Comparison of ENCODE assay signal across 14 cellular contexts in the genomic region with DNA sequence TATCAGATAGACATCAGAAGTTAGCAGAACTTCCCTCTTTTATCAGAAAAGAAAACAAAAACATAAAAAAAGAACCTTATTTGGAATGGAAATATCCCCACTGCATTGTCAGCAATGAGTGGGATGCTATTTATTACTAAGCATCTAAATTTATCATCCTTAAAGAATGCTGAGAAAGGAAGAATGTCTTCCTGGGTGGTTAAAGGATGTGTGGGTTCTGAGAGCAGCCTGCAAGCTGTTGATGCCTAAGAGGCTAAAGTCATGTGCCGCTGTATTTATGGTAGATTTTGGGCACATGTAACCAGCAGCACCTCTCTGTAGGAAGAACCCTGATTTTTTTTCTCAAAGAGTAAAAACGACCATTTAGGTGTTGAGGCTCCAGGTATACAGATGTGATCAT. TPM values are rescaled to one million over a fixed set of nuclear protein-coding genes. Genes with fewer than 3 reads are reported as not detected.
A peak's percentile ranks its signal among the peaks of the same experiment; 100 is the strongest.
DNase-seq lines count a peak whose midpoint lies in the region; ATAC-seq and TF ChIP-seq lines count a peak whose summit lies in the region.
"Had no signal": no experiment of that assay in that cellular context is flagged by ENCODE, and none has a peak within 500 bp of the region (broad histone marks: within the 10 kb centered on the region; RNA-seq: fewer than 3 reads in every experiment).

No MANE protein-coding gene starts in this region.

- peak overlapping the region; percentile 40; the same call in 1 of the 2 replicates for H2BK20ac ChIP-seq in IMR-90 (ENCODE audit: low read depth, low read length)

- H2BK120ac ChIP-seq in IMR-90 (ENCODE audit: low read depth, low read length) = peak overlapping the region; percentile 44; the same call in 1 of the 2 replicates

- no peak overlapping the region for H3K27ac ChIP-seq in IMR-90 (ENCODE audit: insufficient read depth, low read length)

- H3K23ac ChIP-seq in IMR-90 (ENCODE audit: low read depth, low read length) = no peak overlapping the region

- intact Hi-C loops in IMR-90 (cut with micrococcal nuclease) = loop anchor here (5.0 kb wide), 1 partner anchor 45 kb away; no protein-coding TSS in a partner anchor

- ATAC-seq in IMR-90 (ENCODE audit: low read depth) (peak; percentile 98), GM21786 (IDR thresholded peaks at IDR 0.05; ENCODE audit: unreplicated experiment) (no peak)
- ATAC-seq: HCT116 had no signal

- no peak overlapping the region for H2AK5ac ChIP-seq in IMR-90 (ENCODE audit: low read depth, low read length)

- peak; percentile 89 for DNase-seq in AG08395 (ENCODE audit: low spot score)
- peak; percentile 83 for DNase-seq in IMR-90
- DNase-seq in brain pericyte (ENCODE audit: low read depth, low spot score) = peak; percentile 26
- DNase-seq in mesothelial cell of epicardium (ENCODE audit: low spot score in 2 of 2, unreplicated experiment in 2 of 2) = no peak
- no peak for DNase-seq in NCI-H345 (lab: John Stamatoyannopoulos, UW)
- DNase-seq in OCI-M2 (lab: John Stamatoyannopoulos, UW; ENCODE audit: unreplicated experiment) = no peak
- DNase-seq in germinal center (ENCODE audit: low spot score) = no peak
- DNase-seq: activated CD4-positive, alpha-beta T cell treated with anti-CD3 and anti-CD28 coated beads, Interleukin-2, amount 50 U/mL, for 48 hours; activated naive CD4-positive, alpha-beta T cell treated with anti-CD3 and anti-CD28 coated beads, Interleukin-2, amount 50 U/mL, for 16 hours; naive B cell; NCI-H69; stimulated activated naive CD4-positive, alpha-beta T cell treated with Interleukin-2 at 50 U/mL for 16 hours had no signal

- H3K27ac Mint-ChIP-seq in mesothelial cell of epicardium = peak overlapping the region; percentile 65

- H3K4me3 ChIP-seq in IMR-90 (ENCODE audit: insufficient read depth, low read depth, low read length) = no peak overlapping the region

- no peak overlapping the region for H4K5ac ChIP-seq in IMR-90 (ENCODE audit: low read depth, low read length)

- TF ChIP-seq CTCF in IMR-90 (conservative IDR thresholded peaks at IDR 0.05; ENCODE audit: low read depth, low read length) (no peak), mesothelial cell of epicardium (IDR thresholded peaks at IDR 0.05; ENCODE audit: unreplicated experiment) (no peak)

- H4K91ac ChIP-seq in IMR-90 (ENCODE audit: insufficient read depth, low read depth, low read length) = no peak overlapping the region

- H3K4me3 Mint-ChIP-seq in mesothelial cell of epicardium = no peak overlapping the region
- H3K4me3 Mint-ChIP-seq: naive B cell had no signal

- H3K9me3 ChIP-seq in IMR-90 (ENCODE audit: control insufficient read depth, insufficient read depth, low read length) = no peaks in the 10 kb centered on the region

- peaks cover 18% of the 10 kb centered on the region for H3K36me3 ChIP-seq in IMR-90 (ENCODE audit: control insufficient read depth, insufficient read depth, low read length)

- no peaks in the 10 kb centered on the region; the same call in 1 of the 2 replicates for H3K4me1 ChIP-seq in IMR-90 (ENCODE audit: control insufficient read depth, insufficient read depth, low read length)

- POLR2A ChIA-PET in IMR-90 (lab: Charles Lee; ENCODE audit: unreplicated experiment) = no interaction called here

- no peak overlapping the region for H2AFZ ChIP-seq in IMR-90 (replicated peaks; ENCODE audit: low read length, poor library complexity)

- H3K36me3 Mint-ChIP-seq in mesothelial cell of epicardium = peaks cover 44% of the 10 kb centered on the region

- in situ Hi-C loops in IMR-90 (cut with MboI; ENCODE audit: low sequenced_read_pairs) = no loop called here

- no peaks in the 10 kb centered on the region for H3K27me3 ChIP-seq in IMR-90 (ENCODE audit: control insufficient read depth, insufficient read depth, low read length)

- no peak overlapping the region for H3K4me2 ChIP-seq in IMR-90 (ENCODE audit: low read depth, low read length)

- peaks cover 3% of the 10 kb centered on the region for H3K9me3 Mint-ChIP-seq in mesothelial cell of epicardium
- H3K9me3 Mint-ChIP-seq: naive B cell had no signal

- H2BK15ac ChIP-seq in IMR-90 (ENCODE audit: low read depth, low read length) = no peak overlapping the region

- 0 out of 2 replicates have a peak overlapping the region, but pooled peaks have one; percentile 5 for H3K14ac ChIP-seq in IMR-90 (replicated peaks; ENCODE audit: low read depth, low read length)

- H3K27me3 Mint-ChIP-seq in mesothelial cell of epicardium (ENCODE audit: low read depth) = no peaks in the 10 kb centered on the region
- H3K27me3 Mint-ChIP-seq: naive B cell had no signal

- no peaks in the 10 kb centered on the region for H4K20me1 ChIP-seq in IMR-90 (ENCODE audit: insufficient read depth, low read length)

- peaks cover 14% of the 10 kb centered on the region for H3K9me1 ChIP-seq in IMR-90 (ENCODE audit: insufficient read depth, low read length)

- dilution Hi-C loops in IMR-90 (cut with HindIII; ENCODE audit: low sequenced_read_pairs, unreplicated experiment) = no loop called here

- peak overlapping the region; percentile 64 for H2BK5ac ChIP-seq in IMR-90 (ENCODE audit: low read depth, low read length, poor library complexity, severe bottlenecking)

- BruUV-seq in IMR-90 (replicated peaks; lab: Mats Ljungman, UMichigan) = no TSS peak

- no peak for TF ChIP-seq POLR2A in IMR-90 (IDR thresholded peaks at IDR 0.05; ENCODE audit: low read depth, low read length)

- CTCF ChIA-PET in IMR-90 (lab: Yijun Ruan, JAX) = interaction anchor here (1.0 kb wide), 1 partner anchor 25 kb away, joined by 6 read pairs; no protein-coding TSS in a partner anchor

- no peak overlapping the region for H3K9ac ChIP-seq in IMR-90 (ENCODE audit: low read depth, low read length)

- TF ChIP-seq RAD21 in IMR-90 (IDR thresholded peaks at IDR 0.05; ENCODE audit: low read length) = no peak

- H3K4ac ChIP-seq in IMR-90 (ENCODE audit: low read depth, low read length) = peak overlapping the region; percentile 7; the same call in 1 of the 2 replicates

- H3K79me1 ChIP-seq in IMR-90 (ENCODE audit: low read depth in 1 of 2, low read length in 2 of 2) = peaks cover 6 to 13% of the 10 kb centered on the region in 2 experiments; a peak in 2 of 4 replicates

- no peak overlapping the region for H3K18ac ChIP-seq in IMR-90 (ENCODE audit: low read depth, low read length)

- H3K56ac ChIP-seq in IMR-90 (ENCODE audit: extremely low read depth, insufficient read depth, low read length) = no peak overlapping the region

- no peak overlapping the region for H2AK9ac ChIP-seq in IMR-90 (replicated peaks; ENCODE audit: low read depth, low read length, poor library complexity)

- peaks cover 5% of the 10 kb centered on the region for H3K4me1 Mint-ChIP-seq in mesothelial cell of epicardium

- peak overlapping the region in 1 of 2 experiments; percentile 10; a peak in 2 of 4 replicates for H4K8ac ChIP-seq in IMR-90 (ENCODE audit: low read depth in 2 of 2, low read length in 2 of 2)

- 40% methylated on average over 1 of the region's 2 CpGs; no CpG with 5 or more reads in 1 of the 2 experiments for WGBS in IMR-90 (ENCODE audit: extremely low coverage in 2 of 2, insufficient read length in 1 of 2), 2 experiments

TF ChIP-seq in IMR-90, 13 proteins besides CTCF, POLR2A, EP300 and RAD21:
- no peak for TF ChIP-seq CEBPB (IDR thresholded peaks at IDR 0.05; ENCODE audit: low read depth, low read length)
- no peak for TF ChIP-seq CHD1 (IDR thresholded peaks at IDR 0.05; ENCODE audit: low read depth, low read length)
- no peak for TF ChIP-seq SMC3 (IDR thresholded peaks at IDR 0.05; ENCODE audit: low read depth, low read length)
- TF ChIP-seq, protein P1, sequence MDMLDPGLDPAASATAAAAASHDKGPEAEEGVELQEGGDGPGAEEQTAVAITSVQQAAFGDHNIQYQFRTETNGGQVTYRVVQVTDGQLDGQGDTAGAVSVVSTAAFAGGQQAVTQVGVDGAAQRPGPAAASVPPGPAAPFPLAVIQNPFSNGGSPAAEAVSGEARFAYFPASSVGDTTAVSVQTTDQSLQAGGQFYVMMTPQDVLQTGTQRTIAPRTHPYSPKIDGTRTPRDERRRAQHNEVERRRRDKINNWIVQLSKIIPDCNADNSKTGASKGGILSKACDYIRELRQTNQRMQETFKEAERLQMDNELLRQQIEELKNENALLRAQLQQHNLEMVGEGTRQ (IDR thresholded peaks at IDR 0.05; ENCODE audit: low read depth, low read length) = peak; percentile 68
- TF ChIP-seq, protein P2, sequence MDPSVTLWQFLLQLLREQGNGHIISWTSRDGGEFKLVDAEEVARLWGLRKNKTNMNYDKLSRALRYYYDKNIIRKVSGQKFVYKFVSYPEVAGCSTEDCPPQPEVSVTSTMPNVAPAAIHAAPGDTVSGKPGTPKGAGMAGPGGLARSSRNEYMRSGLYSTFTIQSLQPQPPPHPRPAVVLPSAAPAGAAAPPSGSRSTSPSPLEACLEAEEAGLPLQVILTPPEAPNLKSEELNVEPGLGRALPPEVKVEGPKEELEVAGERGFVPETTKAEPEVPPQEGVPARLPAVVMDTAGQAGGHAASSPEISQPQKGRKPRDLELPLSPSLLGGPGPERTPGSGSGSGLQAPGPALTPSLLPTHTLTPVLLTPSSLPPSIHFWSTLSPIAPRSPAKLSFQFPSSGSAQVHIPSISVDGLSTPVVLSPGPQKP (IDR thresholded peaks at IDR 0.05; ENCODE audit: borderline replicate concordance, low read depth, low read length) = no peak
- no peak for TF ChIP-seq MAZ (IDR thresholded peaks at IDR 0.05; ENCODE audit: borderline replicate concordance, low read depth, low read length)
- peak; percentile 69; the same call in 1 of the 2 replicates for TF ChIP-seq MXI1 (IDR thresholded peaks at IDR 0.05; ENCODE audit: borderline replicate concordance, low read depth, low read length)
- peak; percentile 78 for TF ChIP-seq MAFK (IDR thresholded peaks at IDR 0.05; ENCODE audit: low read depth, low read length)
- no peak for TF ChIP-seq RFX5 (IDR thresholded peaks at IDR 0.05; ENCODE audit: low read depth, low read length)
- no peak for TF ChIP-seq NFE2L2 (IDR thresholded peaks at IDR 0.05; ENCODE audit: low read depth, low read length)
- TF ChIP-seq FOS (IDR thresholded peaks at IDR 0.05; ENCODE audit: low read depth, low read length) = no peak
- TF ChIP-seq RCOR1 (IDR thresholded peaks at IDR 0.05; ENCODE audit: insufficient replicate concordance, low read length) = no peak
- TF ChIP-seq BHLHE40 (IDR thresholded peaks at IDR 0.05; ENCODE audit: low read depth, low read length) = peak; percentile 95

RNA-seq across cellular contexts. Expression of a gene that starts 15.5 kb away (rescaled TPM):
- total RNA-seq in IMR-90 (2012; rRNA removed) (not detected in 2 replicates), mesothelial cell of epicardium (not detected in 3 replicates)
- not detected in 2 replicates for polyA plus RNA-seq in IMR-90 (2012; rRNA removed)
- polyA plus RNA-seq in IMR-90 (2012; cell fraction: cytosol; rRNA removed) = not detected in 2 replicates
- not detected in 2 replicates for polyA plus RNA-seq in IMR-90 (2012; cell fraction: nucleus; rRNA removed; ENCODE audit: low replicate concordance)

Comparison
In these comparisons a context has a peak if more than half of its experiments do, and no peak if none do; other contexts are left out.
1. DNase-seq: peak in AG08395 (single experiment), IMR-90 (single experiment) and brain pericyte (single experiment); none in mesothelial cell of epicardium (0 of 2), NCI-H345 (single experiment), OCI-M2 (single experiment) and germinal center (single experiment).